ENCODE assay signal across 8 cellular contexts in genomic region chr3:128492353-128493220, GRCh38. TPM values are rescaled to one million over a fixed set of nuclear protein-coding genes. Genes with fewer than 3 reads are reported as not detected.
DNase-seq lines count a peak whose midpoint lies in the region; ATAC-seq and TF ChIP-seq lines count a peak whose summit lies in the region.

Gene GATA2 (minus strand): TSS chr3:128493201. CDS start chr3:128487031, 6,170 bp downstream.

- H4K5ac ChIP-seq in IMR-90 (ENCODE audit: low read depth, low read length): no peak within 1 kb of the TSS

- CTCF ChIA-PET in IMR-90 (lab: Yijun Ruan, JAX): no interaction called here

- H3K56ac ChIP-seq in IMR-90 (ENCODE audit: extremely low read depth, insufficient read depth, low read length): no peak within 1 kb of the TSS

- no peak within 1 kb of the TSS for H3K14ac ChIP-seq in IMR-90 (replicated peaks; ENCODE audit: low read depth, low read length)

- in situ Hi-C loops in IMR-90 (cut with MboI; ENCODE audit: low sequenced_read_pairs): no loop called here

- 28% methylated on average over 34 of the region's 89 CpGs; no CpG with 5 or more reads in 1 of the 2 experiments for WGBS in IMR-90 (ENCODE audit: extremely low coverage in 2 of 2, insufficient read length in 1 of 2), 2 experiments

- TF ChIP-seq CTCF in C4-2B (conservative IDR thresholded peaks at IDR 0.05): peak; percentile 54
- TF ChIP-seq CTCF in IMR-90 (conservative IDR thresholded peaks at IDR 0.05; ENCODE audit: low read depth, low read length): no peak
- no peak for TF ChIP-seq CTCF in mucosa of descending colon (IDR thresholded peaks at IDR 0.05)

- H3K9me1 ChIP-seq in IMR-90 (ENCODE audit: insufficient read depth, low read length): 0 out of 2 replicates have a peak, but pooled peaks cover 4% of the 10 kb centered on the region

- H4K20me1 ChIP-seq in IMR-90 (ENCODE audit: insufficient read depth, low read length): peaks cover 16% of the 10 kb centered on the region

- no peak within 1 kb of the TSS for H3K4ac ChIP-seq in IMR-90 (ENCODE audit: low read depth, low read length)

- H3K27me3 ChIP-seq in IMR-90 (ENCODE audit: control insufficient read depth, insufficient read depth, low read length) (peaks cover 61% of the 10 kb centered on the region), adipocyte (replicated peaks; ENCODE audit: control insufficient read depth, insufficient read depth, low read length) (peaks cover 73% of the 10 kb centered on the region)

- no peak within 1 kb of the TSS for H3K18ac ChIP-seq in IMR-90 (ENCODE audit: low read depth, low read length)

- H3K36me3 ChIP-seq in IMR-90 (ENCODE audit: control insufficient read depth, insufficient read depth, low read length): no peaks in the 10 kb centered on the region
- H3K36me3 ChIP-seq in adipocyte (ENCODE audit: control insufficient read depth, insufficient read depth, low read length, severe bottlenecking): no peaks in the 10 kb centered on the region
- H3K36me3 ChIP-seq in mucosa of descending colon (ENCODE audit: low read depth): no peaks in the 10 kb centered on the region

- no peak within 1 kb of the TSS for H3K9ac ChIP-seq in IMR-90 (ENCODE audit: low read depth, low read length)
- no peak within 1 kb of the TSS for H3K9ac ChIP-seq in adipocyte (ENCODE audit: low read length)

- no peak within 1 kb of the TSS; the same call in 1 of the 2 replicates for H3K4me3 ChIP-seq in IMR-90 (ENCODE audit: insufficient read depth, low read depth, low read length)
- no peak within 1 kb of the TSS for H3K4me3 ChIP-seq in adipocyte (ENCODE audit: low read length)
- no peak within 1 kb of the TSS for H3K4me3 ChIP-seq in mucosa of descending colon

- dilution Hi-C loops in IMR-90 (cut with HindIII; ENCODE audit: low sequenced_read_pairs, unreplicated experiment): no loop called here

- peak within 1 kb of the TSS; percentile 46 for H2AFZ ChIP-seq in IMR-90 (replicated peaks; ENCODE audit: low read length, poor library complexity)

- BruUV-seq in IMR-90 (replicated peaks; lab: Mats Ljungman, UMichigan): no TSS peak

- H3K23ac ChIP-seq in IMR-90 (ENCODE audit: low read depth, low read length): no peak within 1 kb of the TSS

- H4K8ac ChIP-seq in IMR-90 (ENCODE audit: low read depth in 2 of 2, low read length in 2 of 2): no peak within 1 kb of the TSS

- TF ChIP-seq POLR2A in IMR-90 (IDR thresholded peaks at IDR 0.05; ENCODE audit: low read depth, low read length): no peak

- POLR2A ChIA-PET in IMR-90 (lab: Charles Lee; ENCODE audit: unreplicated experiment): no interaction called here

- H4K91ac ChIP-seq in IMR-90 (ENCODE audit: insufficient read depth, low read depth, low read length): no peak within 1 kb of the TSS

- H2AK5ac ChIP-seq in IMR-90 (ENCODE audit: low read depth, low read length): no peak within 1 kb of the TSS

- intact Hi-C loops in IMR-90 (cut with micrococcal nuclease) (no loop called here), mucosa of descending colon (cut with DNase I, micrococcal nuclease) (no loop called here)

- H3K4me1 ChIP-seq in IMR-90 (ENCODE audit: control insufficient read depth, insufficient read depth, low read length) (peaks cover 9% of the 10 kb centered on the region), adipocyte (ENCODE audit: control insufficient read depth, insufficient read depth, low read length) (peaks cover 17% of the 10 kb centered on the region), mucosa of descending colon (ENCODE audit: low read depth) (peaks cover 48% of the 10 kb centered on the region)

- no peak within 1 kb of the TSS for H3K4me2 ChIP-seq in IMR-90 (ENCODE audit: low read depth, low read length)

- no peak for DNase-seq in IMR-90
- peak; percentile 63 for DNase-seq in adipocyte (ENCODE audit: low read depth)
- DNase-seq in mucosa of descending colon: peak in 2 of 3 donors; percentile 47 to 53
- no peak for DNase-seq in KG1 (lab: John Stamatoyannopoulos, UW)
- DNase-seq in HuH-7 (ENCODE audit: low spot score): no peak

- H3K9me3 ChIP-seq in IMR-90 (ENCODE audit: control insufficient read depth, insufficient read depth, low read length) (no peaks in the 10 kb centered on the region), adipocyte (ENCODE audit: control insufficient read depth, low read length) (no peaks in the 10 kb centered on the region), mucosa of descending colon (no peaks in the 10 kb centered on the region)

- H2BK5ac ChIP-seq in IMR-90 (ENCODE audit: low read depth, low read length, poor library complexity, severe bottlenecking): no peak within 1 kb of the TSS

- ATAC-seq in IMR-90 (ENCODE audit: low read depth): no peak
- ATAC-seq in mucosa of descending colon: peak; percentile 11
- ATAC-seq in GM21717 (IDR thresholded peaks at IDR 0.05; ENCODE audit: unreplicated experiment): no peak
- no peak for ATAC-seq in HG03442 (IDR thresholded peaks at IDR 0.05; ENCODE audit: unreplicated experiment)

- peak within 1 kb of the TSS; percentile 58 for H2AK9ac ChIP-seq in IMR-90 (replicated peaks; ENCODE audit: low read depth, low read length, poor library complexity)

- no peak within 1 kb of the TSS for H2BK120ac ChIP-seq in IMR-90 (ENCODE audit: low read depth, low read length)

- peaks cover 5 to 6% of the 10 kb centered on the region in 2 experiments; a peak in 1 of 4 replicates for H3K79me1 ChIP-seq in IMR-90 (ENCODE audit: low read depth in 1 of 2, low read length in 2 of 2)

- TF ChIP-seq RAD21 in IMR-90 (IDR thresholded peaks at IDR 0.05; ENCODE audit: low read length): no peak

- no peak within 1 kb of the TSS for H2BK20ac ChIP-seq in IMR-90 (ENCODE audit: low read depth, low read length)

- H2BK15ac ChIP-seq in IMR-90 (ENCODE audit: low read depth, low read length): no peak within 1 kb of the TSS

- H3K27ac ChIP-seq in C4-2B: peak within 1 kb of the TSS; percentile 99
- no peak within 1 kb of the TSS for H3K27ac ChIP-seq in IMR-90 (ENCODE audit: insufficient read depth, low read length)

TF ChIP-seq in IMR-90, 13 proteins besides CTCF, POLR2A, EP300 and RAD21:
- TF ChIP-seq FOS (IDR thresholded peaks at IDR 0.05; ENCODE audit: low read depth, low read length) (no peak), MAZ (IDR thresholded peaks at IDR 0.05; ENCODE audit: borderline replicate concordance, low read depth, low read length) (no peak), ELK1 (IDR thresholded peaks at IDR 0.05; ENCODE audit: borderline replicate concordance, low read depth, low read length) (no peak), MAFK (IDR thresholded peaks at IDR 0.05; ENCODE audit: low read depth, low read length) (no peak), SMC3 (IDR thresholded peaks at IDR 0.05; ENCODE audit: low read depth, low read length) (no peak), BHLHE40 (IDR thresholded peaks at IDR 0.05; ENCODE audit: low read depth, low read length) (no peak), CEBPB (IDR thresholded peaks at IDR 0.05; ENCODE audit: low read depth, low read length) (no peak)
TF ChIP-seq in IMR-90: peak in this region for 0.

RNA-seq across cellular contexts. Expression of gene GATA2, which starts in this region (rescaled TPM):
- total RNA-seq in IMR-90 (2012; rRNA removed) (2.2 and 2.8 TPM in 2 replicates), mucosa of descending colon (10 to 100 TPM in 1 of 3 donors, 1 to 10 TPM in 2; 1.6 to 10.1 (median 8.8) TPM)
- polyA plus RNA-seq in IMR-90 (2012; rRNA removed): 13.5 and 15.0 TPM in 2 replicates
- polyA plus RNA-seq in IMR-90 (2012; cell fraction: cytosol; rRNA removed): 10.9 and 15.4 TPM in 2 replicates
- polyA plus RNA-seq in IMR-90 (2012; cell fraction: nucleus; rRNA removed; ENCODE audit: low replicate concordance): 12.3 and 24.3 TPM in 2 replicates

Comparison
In these comparisons a context has a peak if more than half of its experiments do, and no peak if none do; other contexts are left out.
1. DNase-seq: peak in adipocyte (single experiment) and mucosa of descending colon (2 of 3); none in IMR-90 (single experiment), KG1 (single experiment) and HuH-7 (single experiment).